1 cellular context compared by ENCODE assay signal in the genomic region with DNA sequence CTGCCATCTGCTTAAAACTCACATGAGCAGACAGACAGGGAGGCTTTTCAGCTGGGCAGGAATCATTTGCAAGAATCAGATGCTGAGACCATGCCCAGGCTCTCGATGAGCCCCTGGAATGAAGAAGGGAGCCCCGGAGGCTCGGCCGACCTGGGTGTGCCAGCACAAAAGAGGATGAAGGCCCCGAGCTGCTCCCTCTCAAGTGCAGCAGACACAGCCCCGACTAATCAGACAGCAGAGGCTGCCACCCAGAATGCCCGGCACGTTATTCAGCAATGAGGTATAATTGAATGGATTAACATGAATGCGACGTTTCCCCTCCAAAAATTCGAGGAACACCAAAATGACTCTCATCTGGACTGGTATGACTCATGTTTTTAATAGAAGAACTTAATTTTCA.
TF ChIP-seq lines count a peak whose summit lies in the region.

No MANE protein-coding gene starts in this region.

TF ChIP-seq in HepG2, 621 proteins besides CTCF, POLR2A, EP300 and RAD21 (continued from another document):
- TF ChIP-seq ZNF550 (CRISPR knock-in tag; IDR thresholded peaks at IDR 0.05; ENCODE audit: borderline replicate concordance) (no peak), RFX3 (CRISPR knock-in tag; IDR thresholded peaks at IDR 0.05) (no peak), ZNF605 (CRISPR knock-in tag; IDR thresholded peaks at IDR 0.05) (no peak), ZNF75D (CRISPR knock-in tag; IDR thresholded peaks at IDR 0.05; ENCODE audit: borderline replicate concordance) (no peak), ZNF326 (CRISPR knock-in tag; IDR thresholded peaks at IDR 0.05; ENCODE audit: borderline replicate concordance) (no peak), ZNF7 (CRISPR knock-in tag; IDR thresholded peaks at IDR 0.05) (no peak), GATAD2A (CRISPR knock-in tag; IDR thresholded peaks at IDR 0.05) (no peak)
